30 cellular contexts compared by ENCODE assay signal in genomic region chrY:17231994-17232393, GRCh38.
"Had no signal": no experiment of that assay in that cellular context is flagged by ENCODE, and none has a peak within 500 bp of the region (broad histone marks: within the 10 kb centered on the region; RNA-seq: fewer than 3 reads in every experiment).

No MANE protein-coding gene starts in this region.

- DNase-seq: activated CD4-positive, alpha-beta T cell treated with anti-CD3 and anti-CD28 coated beads for 36 hours; activated CD4-positive, alpha-beta T cell treated with anti-CD3 and anti-CD28 coated beads, Interleukin-2, amount 50 U/mL, for 4 hours; activated CD4-positive, CD25-positive, alpha-beta regulatory T cell; activated effector memory CD4-positive, alpha-beta T cell treated with Interleukin-2 at 50 U/mL for 16 hours; activated naive CD4-positive, alpha-beta T cell treated with anti-CD3 and anti-CD28 coated beads for 36 hours; activated naive CD8-positive, alpha-beta T cell treated with anti-CD3 and anti-CD28 coated beads for 36 hours; activated T-cell treated with anti-CD3 and anti-CD28 coated beads for 4 hours; adrenal gland; aorta; body of pancreas; cerebellar nuclear complex; colonic mucosa; effector CD8-positive, alpha-beta T cell; foreskin fibroblast; kidney; left colon; mammary epithelial cell; naive B cell; nephron progenitor cell; small intestine; stimulated activated CD4-positive, alpha-beta T cell treated with anti-CD3 and anti-CD28 coated beads, Interleukin-4, amount 100 ng/mL, for 24 hours; trophoblast cell had no signal

- H3K4me1 Mint-ChIP-seq: activated CD4-positive, alpha-beta T cell treated with anti-CD3 and anti-CD28 coated beads for 36 hours; activated naive CD8-positive, alpha-beta T cell treated with anti-CD3 and anti-CD28 coated beads for 36 hours; mesothelial cell of epicardium; naive B cell; nephron progenitor cell; stimulated activated effector memory CD8-positive, alpha-beta T cell treated with anti-CD3 and anti-CD28 coated beads, Interleukin-12 subunit alpha, Interleukin-12 subunit beta, amount 100 ng/mL, for 72 hours had no signal

- H3K36me3 ChIP-seq: adrenal gland, cardiac muscle cell, colonic mucosa, neutrophil, thoracic aorta had no signal

- H3K27me3 ChIP-seq: adrenal gland, body of pancreas, cardiac muscle cell, colonic mucosa, neutrophil had no signal

- H3K27ac ChIP-seq: adrenal gland, body of pancreas, cardiac muscle cell, colonic mucosa, neutrophil, thoracic aorta had no signal

- H3K9me3 Mint-ChIP-seq: activated naive CD4-positive, alpha-beta T cell treated with anti-CD3 and anti-CD28 coated beads for 36 hours; mesothelial cell of epicardium; nephron progenitor cell had no signal

- H3K36me3 Mint-ChIP-seq: activated naive CD8-positive, alpha-beta T cell treated with anti-CD3 and anti-CD28 coated beads for 36 hours; mesothelial cell of epicardium; naive B cell; stimulated activated effector memory CD8-positive, alpha-beta T cell treated with anti-CD3 and anti-CD28 coated beads, Interleukin-12 subunit alpha, Interleukin-12 subunit beta, amount 100 ng/mL, for 72 hours had no signal

- ATAC-seq: activated CD4-positive, alpha-beta T cell treated with anti-CD3 and anti-CD28 coated beads for 36 hours; body of pancreas; left colon; sciatic nerve; stimulated activated effector memory CD8-positive, alpha-beta T cell treated with anti-CD3 and anti-CD28 coated beads, Interleukin-12 subunit alpha, Interleukin-12 subunit beta, amount 100 ng/mL, for 72 hours had no signal

- H3K27ac Mint-ChIP-seq: activated CD4-positive, alpha-beta T cell treated with anti-CD3 and anti-CD28 coated beads for 36 hours; activated naive CD4-positive, alpha-beta T cell treated with anti-CD3 and anti-CD28 coated beads for 36 hours; activated naive CD8-positive, alpha-beta T cell treated with anti-CD3 and anti-CD28 coated beads for 36 hours; mesothelial cell of epicardium; naive B cell; nephron progenitor cell; stimulated activated effector memory CD8-positive, alpha-beta T cell treated with anti-CD3 and anti-CD28 coated beads, Interleukin-12 subunit alpha, Interleukin-12 subunit beta, amount 100 ng/mL, for 72 hours; stimulated activated naive CD8-positive, alpha-beta T cell treated with anti-CD3 and anti-CD28 coated beads, Interleukin-15, Interleukin-2, amounts not matched to agents 100 ng/mL and 50 ng/mL, for 24 hours; T-helper 2 cell treated with Interferon-gamma antibody and Interleukin-4, amounts not matched to agents 5 μg/mL and 100 μg/mL, for 36 hours had no signal

- H3K27me3 Mint-ChIP-seq: activated CD4-positive, alpha-beta T cell treated with anti-CD3 and anti-CD28 coated beads for 36 hours; activated naive CD8-positive, alpha-beta T cell treated with anti-CD3 and anti-CD28 coated beads for 36 hours; naive B cell; stimulated activated naive CD8-positive, alpha-beta T cell treated with anti-CD3 and anti-CD28 coated beads, Interleukin-15, Interleukin-2, amounts not matched to agents 100 ng/mL and 50 ng/mL, for 24 hours had no signal

- H3K9me3 ChIP-seq: adrenal gland, body of pancreas, colonic mucosa, neutrophil, thoracic aorta had no signal

- H3K4me1 ChIP-seq: adrenal gland, body of pancreas, colonic mucosa had no signal

- H3K4me3 Mint-ChIP-seq: activated CD4-positive, alpha-beta T cell treated with anti-CD3 and anti-CD28 coated beads for 36 hours; activated naive CD4-positive, alpha-beta T cell treated with anti-CD3 and anti-CD28 coated beads for 36 hours; activated naive CD8-positive, alpha-beta T cell treated with anti-CD3 and anti-CD28 coated beads for 36 hours; mesothelial cell of epicardium; naive B cell; nephron progenitor cell; stimulated activated effector memory CD8-positive, alpha-beta T cell treated with anti-CD3 and anti-CD28 coated beads, Interleukin-12 subunit alpha, Interleukin-12 subunit beta, amount 100 ng/mL, for 72 hours; stimulated activated naive CD8-positive, alpha-beta T cell treated with anti-CD3 and anti-CD28 coated beads, Interleukin-15, Interleukin-2, amounts not matched to agents 100 ng/mL and 50 ng/mL, for 24 hours; T-helper 2 cell treated with Interferon-gamma antibody and Interleukin-4, amounts not matched to agents 5 μg/mL and 100 μg/mL, for 36 hours had no signal

- H3K4me3 ChIP-seq: adrenal gland, body of pancreas, cardiac muscle cell, colonic mucosa, thoracic aorta had no signal
